Comparison of ENCODE assay signal across 18 cellular contexts in the genomic region with DNA sequence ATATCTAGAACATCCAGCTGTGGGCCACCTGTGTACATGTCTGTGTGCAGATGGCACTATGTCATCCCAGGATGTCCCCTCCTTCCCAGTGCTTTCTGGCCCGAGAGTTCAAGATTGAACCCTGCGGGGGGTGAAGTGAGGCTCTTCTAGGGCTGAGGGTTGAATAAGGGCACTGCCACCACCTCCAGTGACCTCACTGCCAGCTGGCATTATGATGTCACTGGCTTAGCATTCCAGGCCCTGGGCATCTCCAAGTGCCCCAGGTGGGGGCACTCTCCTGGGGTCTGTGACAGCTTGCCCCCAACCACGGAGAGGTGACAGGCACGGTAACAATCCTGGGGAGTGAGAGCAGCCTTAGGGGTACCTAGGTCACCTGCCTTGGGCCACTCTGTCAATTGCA. TPM values are rescaled to one million over a fixed set of nuclear protein-coding genes. Genes with fewer than 3 reads are reported as not detected.
DNase-seq lines count a peak whose midpoint lies in the region; ATAC-seq and FAIRE-seq lines count a peak whose summit lies in the region.
"Had no signal": no experiment of that assay in that cellular context is flagged by ENCODE, and none has a peak within 500 bp of the region (broad histone marks: within the 10 kb centered on the region; RNA-seq: fewer than 3 reads in every experiment).

No MANE protein-coding gene starts in this region.

- H3K27ac ChIP-seq in caudate nucleus (ENCODE audit: low read depth, low read length), result peak overlapping the region; percentile 63
- H3K27ac ChIP-seq: RWPE1 had no signal

- H3K4me1 Mint-ChIP-seq in IgD-negative memory B cell, result peaks cover 21 to 42% (median 30%) of the 10 kb centered on the region in 3 donors
- peaks cover 48 to 90% of the 10 kb centered on the region in 2 donors for H3K4me1 Mint-ChIP-seq in stimulated activated naive B cell treated with anti-CD40 and anti-IgM and Interleukin-4, amounts not matched to agents 10 μg/mL and 1 μg/mL and 100 μg/mL, for 72 hours
- H3K4me1 Mint-ChIP-seq in activated T-cell treated with anti-CD3 and anti-CD28 coated beads, Interleukin-2, amount 50 U/mL, for 4 hours (ENCODE audit: low read depth), result peaks cover 12% of the 10 kb centered on the region

- H3K4me3 Mint-ChIP-seq in IgD-negative memory B cell, result peak overlapping the region in 1 of 4 donors; percentile 55
- no peak overlapping the region for H3K4me3 Mint-ChIP-seq in stimulated activated naive B cell treated with anti-CD40 and anti-IgM and Interleukin-4, amounts not matched to agents 10 μg/mL and 1 μg/mL and 100 μg/mL, for 72 hours
- H3K4me3 Mint-ChIP-seq in activated T-cell treated with anti-CD3 and anti-CD28 coated beads, Interleukin-2, amount 50 U/mL, for 4 hours, result no peak overlapping the region
- H3K4me3 Mint-ChIP-seq: central memory CD8-positive, alpha-beta T cell had no signal

- no peak for ATAC-seq in stimulated activated naive B cell treated with anti-CD40 and anti-IgM and Interleukin-4, amounts not matched to agents 10 μg/mL and 1 μg/mL and 100 μg/mL, for 72 hours (replicated peaks)
- no peak for ATAC-seq in activated T-cell treated with anti-CD3 and anti-CD28 coated beads, Interleukin-2, amount 50 U/mL, for 4 hours
- ATAC-seq: activated naive CD4-positive, alpha-beta T cell treated with anti-CD3 and anti-CD28 coated beads, Interleukin-2, amount 50 U/mL, for 72 hours; left lobe of liver had no signal

- H3K27ac Mint-ChIP-seq in IgD-negative memory B cell, result peak overlapping the region in 2 of 3 donors; percentile 7 to 83
- H3K27ac Mint-ChIP-seq in stimulated activated naive B cell treated with anti-CD40 and anti-IgM and Interleukin-4, amounts not matched to agents 10 μg/mL and 1 μg/mL and 100 μg/mL, for 72 hours, result peak overlapping the region; percentile 78
- H3K27ac Mint-ChIP-seq: activated naive CD4-positive, alpha-beta T cell treated with anti-CD3 and anti-CD28 coated beads, Interleukin-2, amount 50 U/mL, for 72 hours had no signal

- DNase-seq in caudate nucleus (lab: John Stamatoyannopoulos, UW), result peak in 4 of 61 donors; percentile 20 to 55 (median 34)
- peak; percentile 72 for DNase-seq in myocyte (ENCODE audit: low read depth)
- DNase-seq in stimulated activated naive B cell treated with anti-CD40 and anti-IgM and Interleukin-4, amounts not matched to agents 10 μg/mL and 1 μg/mL and 100 μg/mL, for 72 hours, result no peak
- DNase-seq in activated T-cell treated with anti-CD3 and anti-CD28 coated beads, Interleukin-2, amount 50 U/mL, for 4 hours, result no peak
- no peak for DNase-seq in DMS53 (lab: John Stamatoyannopoulos, UW)
- DNase-seq in RCC 7860 (ENCODE audit: low spot score), result no peak
- DNase-seq in activated CD8-positive, alpha-beta memory T cell treated with anti-CD3 and anti-CD28 coated beads for 24 hours, result no peak
- DNase-seq: CD4-positive, CD25-positive, alpha-beta regulatory T cell; NCI-H2029 treated with DMSO at 0.1 percent for 48 hours; NCI-H748 treated with DMSO at 0.1 percent for 48 hours; T-helper 1 cell; transverse colon had no signal

- FAIRE-seq in RCC 7860 (lab: Jason Lieb, UNC), result no peak
- FAIRE-seq: GM12892 had no signal

- no peaks in the 10 kb centered on the region for H3K9me3 Mint-ChIP-seq in IgD-negative memory B cell
- no peaks in the 10 kb centered on the region for H3K9me3 Mint-ChIP-seq in stimulated activated naive B cell treated with anti-CD40 and anti-IgM and Interleukin-4, amounts not matched to agents 10 μg/mL and 1 μg/mL and 100 μg/mL, for 72 hours
- no peaks in the 10 kb centered on the region for H3K9me3 Mint-ChIP-seq in activated T-cell treated with anti-CD3 and anti-CD28 coated beads, Interleukin-2, amount 50 U/mL, for 4 hours
- H3K9me3 Mint-ChIP-seq: activated naive CD4-positive, alpha-beta T cell treated with anti-CD3 and anti-CD28 coated beads, Interleukin-2, amount 50 U/mL, for 72 hours; CD4-positive, CD25-positive, alpha-beta regulatory T cell; central memory CD8-positive, alpha-beta T cell had no signal

- H3K27me3 Mint-ChIP-seq in IgD-negative memory B cell, result no peaks in the 10 kb centered on the region
- H3K27me3 Mint-ChIP-seq in stimulated activated naive B cell treated with anti-CD40 and anti-IgM and Interleukin-4, amounts not matched to agents 10 μg/mL and 1 μg/mL and 100 μg/mL, for 72 hours, result no peaks in the 10 kb centered on the region
- no peaks in the 10 kb centered on the region for H3K27me3 Mint-ChIP-seq in activated T-cell treated with anti-CD3 and anti-CD28 coated beads, Interleukin-2, amount 50 U/mL, for 4 hours (ENCODE audit: low read depth)
- H3K27me3 Mint-ChIP-seq: central memory CD8-positive, alpha-beta T cell had no signal

- peaks cover 1% of the 10 kb centered on the region for H3K36me3 Mint-ChIP-seq in IgD-negative memory B cell
- peaks cover 9 to 34% of the 10 kb centered on the region in 2 donors for H3K36me3 Mint-ChIP-seq in stimulated activated naive B cell treated with anti-CD40 and anti-IgM and Interleukin-4, amounts not matched to agents 10 μg/mL and 1 μg/mL and 100 μg/mL, for 72 hours
- peaks cover 2% of the 10 kb centered on the region for H3K36me3 Mint-ChIP-seq in activated T-cell treated with anti-CD3 and anti-CD28 coated beads, Interleukin-2, amount 50 U/mL, for 4 hours (ENCODE audit: insufficient read depth)
- H3K36me3 Mint-ChIP-seq: activated naive CD4-positive, alpha-beta T cell treated with anti-CD3 and anti-CD28 coated beads, Interleukin-2, amount 50 U/mL, for 72 hours; CD4-positive, CD25-positive, alpha-beta regulatory T cell had no signal

RNA-seq across cellular contexts. Expression of gene CXXC5, which starts 27.1 kb away (rescaled TPM):
- polyA plus RNA-seq in IgD-negative memory B cell, result 447 TPM
- total RNA-seq in myocyte, result 246 and 253 TPM in 2 replicates
- 186 TPM for polyA plus RNA-seq in myocyte (2012)
- 1 to 10 TPM; 1.2 to 3.3 (median 1.4) TPM for total RNA-seq in activated T-cell treated with anti-CD3 and anti-CD28 coated beads, Interleukin-2, amount 50 U/mL, for 4 hours

Comparison
In these comparisons a context has a peak if more than half of its experiments do, and no peak if none do; other contexts are left out.
1. RNA of gene CXXC5, which starts 27.1 kb away (total RNA-seq): 246 to 253 TPM in myocyte; 1.2 to 3.3 TPM in activated T-cell treated with anti-CD3 and anti-CD28 coated beads, Interleukin-2, amount 50 U/mL, for 4 hours; every median in the first group is over 10 times any median in the second.